ENCODE assay signal across 1 cellular context in genomic region chr12:62602445-62603060, GRCh38.
TF ChIP-seq lines count a peak whose summit lies in the region.

No MANE protein-coding gene starts in this region.

TF ChIP-seq in K562, 482 proteins besides CTCF, POLR2A, EP300 and RAD21 (continued from another document and continues in another):
- TF ChIP-seq, protein P1, sequence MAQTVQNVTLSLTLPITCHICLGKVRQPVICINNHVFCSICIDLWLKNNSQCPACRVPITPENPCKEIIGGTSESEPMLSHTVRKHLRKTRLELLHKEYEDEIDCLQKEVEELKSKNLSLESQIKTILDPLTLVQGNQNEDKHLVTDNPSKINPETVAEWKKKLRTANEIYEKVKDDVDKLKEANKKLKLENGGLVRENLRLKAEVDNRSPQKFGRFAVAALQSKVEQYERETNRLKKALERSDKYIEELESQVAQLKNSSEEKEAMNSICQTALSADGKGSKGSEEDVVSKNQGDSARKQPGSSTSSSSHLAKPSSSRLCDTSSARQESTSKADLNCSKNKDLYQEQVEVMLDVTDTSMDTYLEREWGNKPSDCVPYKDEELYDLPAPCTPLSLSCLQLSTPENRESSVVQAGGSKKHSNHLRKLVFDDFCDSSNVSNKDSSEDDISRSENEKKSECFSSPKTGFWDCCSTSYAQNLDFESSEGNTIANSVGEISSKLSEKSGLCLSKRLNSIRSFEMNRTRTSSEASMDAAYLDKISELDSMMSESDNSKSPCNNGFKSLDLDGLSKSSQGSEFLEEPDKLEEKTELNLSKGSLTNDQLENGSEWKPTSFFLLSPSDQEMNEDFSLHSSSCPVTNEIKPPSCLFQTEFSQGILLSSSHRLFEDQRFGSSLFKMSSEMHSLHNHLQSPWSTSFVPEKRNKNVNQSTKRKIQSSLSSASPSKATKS (CRISPR knock-in tag; IDR thresholded peaks at IDR 0.05), result no peak
- TF ChIP-seq GTF3C2 (IDR thresholded peaks at IDR 0.05; ENCODE audit: borderline replicate concordance, extremely low read depth, insufficient read length) (no peak), ATF6 (CRISPR knock-in tag; IDR thresholded peaks at IDR 0.05) (no peak), MLLT1 (IDR thresholded peaks at IDR 0.05) (no peak), ZFP1 (CRISPR knock-in tag; IDR thresholded peaks at IDR 0.05) (no peak; the same call in 1 of the 2 replicates), THRAP3 (IDR thresholded peaks at IDR 0.05; ENCODE audit: borderline replicate concordance) (no peak), ZNF217 (CRISPR knock-in tag; IDR thresholded peaks at IDR 0.05) (no peak), AFF4 (CRISPR knock-in tag; IDR thresholded peaks at IDR 0.05) (peak; percentile 51; the same call in 1 of the 2 replicates), CBFA2T3 (IDR thresholded peaks at IDR 0.05) (no peak), RBM39 (optimal IDR thresholded peaks at IDR 0.05; ENCODE audit: low read depth, low read length) (no peak), RBBP5 (IDR thresholded peaks at IDR 0.05; ENCODE audit: borderline replicate concordance, insufficient read depth, low read length, poor library complexity, severe bottlenecking) (peak; percentile 52), LCOR (CRISPR knock-in tag; IDR thresholded peaks at IDR 0.05) (peak; percentile 97), CBFA2T2 (conservative IDR thresholded peaks at IDR 0.05) (peak; percentile 69), C11orf30 (IDR thresholded peaks at IDR 0.05; ENCODE audit: low read depth) (no peak), MCM7 (IDR thresholded peaks at IDR 0.05) (no peak), CAMTA2 (CRISPR knock-in tag; conservative IDR thresholded peaks at IDR 0.05) (peak; percentile 81; the same call in 1 of the 2 replicates), BRF1 (IDR thresholded peaks at IDR 0.05; ENCODE audit: borderline replicate concordance, extremely low read depth, insufficient read length) (no peak), OTX1 (CRISPR knock-in tag; IDR thresholded peaks at IDR 0.05) (0 out of 2 replicates have a peak, but pooled peaks have one; percentile 58), MED1 (CRISPR knock-in tag; IDR thresholded peaks at IDR 0.05; ENCODE audit: borderline replicate concordance) (no peak), ZNF449 (CRISPR knock-in tag; IDR thresholded peaks at IDR 0.05) (no peak), HMG20A (CRISPR knock-in tag; conservative IDR thresholded peaks at IDR 0.05) (no peak), POLR2AphosphoS5 (IDR thresholded peaks at IDR 0.05; ENCODE audit: control insufficient read depth, insufficient read depth, low read depth, low read length) (peak; percentile 43; the same call in 1 of the 2 replicates), SNRNP70 (optimal IDR thresholded peaks at IDR 0.05; ENCODE audit: low read depth, low read length) (no peak), MAFK (IDR thresholded peaks at IDR 0.05; ENCODE audit: low read length) (0 out of 2 replicates have a peak, but pooled peaks have one; percentile 6), MTA2 (IDR thresholded peaks at IDR 0.05; ENCODE audit: low read depth) (no peak), DMBX1 (CRISPR knock-in tag; IDR thresholded peaks at IDR 0.05; ENCODE audit: borderline replicate concordance) (peak; percentile 68; the same call in 1 of the 2 replicates), POLR2AphosphoS2 (IDR thresholded peaks at IDR 0.05; ENCODE audit: low read length) (peak; percentile 94; the same call in 1 of the 2 replicates), TCFL5 (CRISPR knock-in tag; conservative IDR thresholded peaks at IDR 0.05) (no peak), HNRNPUL1 (IDR thresholded peaks at IDR 0.05; ENCODE audit: low read length) (no peak)
- TF ChIP-seq, protein P2, sequence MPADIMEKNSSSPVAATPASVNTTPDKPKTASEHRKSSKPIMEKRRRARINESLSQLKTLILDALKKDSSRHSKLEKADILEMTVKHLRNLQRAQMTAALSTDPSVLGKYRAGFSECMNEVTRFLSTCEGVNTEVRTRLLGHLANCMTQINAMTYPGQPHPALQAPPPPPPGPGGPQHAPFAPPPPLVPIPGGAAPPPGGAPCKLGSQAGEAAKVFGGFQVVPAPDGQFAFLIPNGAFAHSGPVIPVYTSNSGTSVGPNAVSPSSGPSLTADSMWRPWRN (IDR thresholded peaks at IDR 0.05; ENCODE audit: low read depth), result no peak
- TF ChIP-seq, protein P3, sequence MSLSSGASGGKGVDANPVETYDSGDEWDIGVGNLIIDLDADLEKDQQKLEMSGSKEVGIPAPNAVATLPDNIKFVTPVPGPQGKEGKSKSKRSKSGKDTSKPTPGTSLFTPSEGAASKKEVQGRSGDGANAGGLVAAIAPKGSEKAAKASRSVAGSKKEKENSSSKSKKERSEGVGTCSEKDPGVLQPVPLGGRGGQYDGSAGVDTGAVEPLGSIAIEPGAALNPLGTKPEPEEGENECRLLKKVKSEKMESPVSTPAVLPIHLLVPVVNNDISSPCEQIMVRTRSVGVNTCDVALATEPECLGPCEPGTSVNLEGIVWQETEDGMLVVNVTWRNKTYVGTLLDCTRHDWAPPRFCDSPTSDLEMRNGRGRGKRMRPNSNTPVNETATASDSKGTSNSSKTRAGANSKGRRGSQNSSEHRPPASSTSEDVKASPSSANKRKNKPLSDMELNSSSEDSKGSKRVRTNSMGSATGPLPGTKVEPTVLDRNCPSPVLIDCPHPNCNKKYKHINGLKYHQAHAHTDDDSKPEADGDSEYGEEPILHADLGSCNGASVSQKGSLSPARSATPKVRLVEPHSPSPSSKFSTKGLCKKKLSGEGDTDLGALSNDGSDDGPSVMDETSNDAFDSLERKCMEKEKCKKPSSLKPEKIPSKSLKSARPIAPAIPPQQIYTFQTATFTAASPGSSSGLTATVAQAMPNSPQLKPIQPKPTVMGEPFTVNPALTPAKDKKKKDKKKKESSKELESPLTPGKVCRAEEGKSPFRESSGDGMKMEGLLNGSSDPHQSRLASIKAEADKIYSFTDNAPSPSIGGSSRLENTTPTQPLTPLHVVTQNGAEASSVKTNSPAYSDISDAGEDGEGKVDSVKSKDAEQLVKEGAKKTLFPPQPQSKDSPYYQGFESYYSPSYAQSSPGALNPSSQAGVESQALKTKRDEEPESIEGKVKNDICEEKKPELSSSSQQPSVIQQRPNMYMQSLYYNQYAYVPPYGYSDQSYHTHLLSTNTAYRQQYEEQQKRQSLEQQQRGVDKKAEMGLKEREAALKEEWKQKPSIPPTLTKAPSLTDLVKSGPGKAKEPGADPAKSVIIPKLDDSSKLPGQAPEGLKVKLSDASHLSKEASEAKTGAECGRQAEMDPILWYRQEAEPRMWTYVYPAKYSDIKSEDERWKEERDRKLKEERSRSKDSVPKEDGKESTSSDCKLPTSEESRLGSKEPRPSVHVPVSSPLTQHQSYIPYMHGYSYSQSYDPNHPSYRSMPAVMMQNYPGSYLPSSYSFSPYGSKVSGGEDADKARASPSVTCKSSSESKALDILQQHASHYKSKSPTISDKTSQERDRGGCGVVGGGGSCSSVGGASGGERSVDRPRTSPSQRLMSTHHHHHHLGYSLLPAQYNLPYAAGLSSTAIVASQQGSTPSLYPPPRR (CRISPR knock-in tag; IDR thresholded peaks at IDR 0.05; ENCODE audit: borderline replicate concordance), result no peak
- TF ChIP-seq, protein P4, sequence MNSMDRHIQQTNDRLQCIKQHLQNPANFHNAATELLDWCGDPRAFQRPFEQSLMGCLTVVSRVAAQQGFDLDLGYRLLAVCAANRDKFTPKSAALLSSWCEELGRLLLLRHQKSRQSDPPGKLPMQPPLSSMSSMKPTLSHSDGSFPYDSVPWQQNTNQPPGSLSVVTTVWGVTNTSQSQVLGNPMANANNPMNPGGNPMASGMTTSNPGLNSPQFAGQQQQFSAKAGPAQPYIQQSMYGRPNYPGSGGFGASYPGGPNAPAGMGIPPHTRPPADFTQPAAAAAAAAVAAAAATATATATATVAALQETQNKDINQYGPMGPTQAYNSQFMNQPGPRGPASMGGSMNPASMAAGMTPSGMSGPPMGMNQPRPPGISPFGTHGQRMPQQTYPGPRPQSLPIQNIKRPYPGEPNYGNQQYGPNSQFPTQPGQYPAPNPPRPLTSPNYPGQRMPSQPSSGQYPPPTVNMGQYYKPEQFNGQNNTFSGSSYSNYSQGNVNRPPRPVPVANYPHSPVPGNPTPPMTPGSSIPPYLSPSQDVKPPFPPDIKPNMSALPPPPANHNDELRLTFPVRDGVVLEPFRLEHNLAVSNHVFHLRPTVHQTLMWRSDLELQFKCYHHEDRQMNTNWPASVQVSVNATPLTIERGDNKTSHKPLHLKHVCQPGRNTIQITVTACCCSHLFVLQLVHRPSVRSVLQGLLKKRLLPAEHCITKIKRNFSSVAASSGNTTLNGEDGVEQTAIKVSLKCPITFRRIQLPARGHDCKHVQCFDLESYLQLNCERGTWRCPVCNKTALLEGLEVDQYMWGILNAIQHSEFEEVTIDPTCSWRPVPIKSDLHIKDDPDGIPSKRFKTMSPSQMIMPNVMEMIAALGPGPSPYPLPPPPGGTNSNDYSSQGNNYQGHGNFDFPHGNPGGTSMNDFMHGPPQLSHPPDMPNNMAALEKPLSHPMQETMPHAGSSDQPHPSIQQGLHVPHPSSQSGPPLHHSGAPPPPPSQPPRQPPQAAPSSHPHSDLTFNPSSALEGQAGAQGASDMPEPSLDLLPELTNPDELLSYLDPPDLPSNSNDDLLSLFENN (IDR thresholded peaks at IDR 0.05; ENCODE audit: low read depth in 2 of 2, low read length in 2 of 2), result no peak
